8 cellular contexts compared by ENCODE assay signal in genomic region chr15:62392411-62392810, GRCh38. TPM values are rescaled to one million over a fixed set of nuclear protein-coding genes. Genes with fewer than 3 reads are reported as not detected.
DNase-seq lines count a peak whose midpoint lies in the region; ATAC-seq, FAIRE-seq and TF ChIP-seq lines count a peak whose summit lies in the region.

No MANE protein-coding gene starts in this region.

- H2BK15ac ChIP-seq in mesenchymal stem cell (ENCODE audit: low read depth, poor library complexity, severe bottlenecking) = no peak overlapping the region

- H3K4me1 ChIP-seq in mesenchymal stem cell (ENCODE audit: control insufficient read depth, insufficient read depth, low read depth, low read length) = peaks cover 9% of the 10 kb centered on the region

- H3K27me3 ChIP-seq in mesenchymal stem cell (ENCODE audit: control insufficient read depth in 1 of 2, insufficient read depth in 1 of 2, low read length in 2 of 2) = no peaks in the 10 kb centered on the region

- no peak overlapping the region for H2BK5ac ChIP-seq in mesenchymal stem cell (ENCODE audit: low read depth, low read length, poor library complexity, severe bottlenecking)

- H4K8ac ChIP-seq in mesenchymal stem cell (ENCODE audit: low read length) = peak overlapping the region; percentile 55

- H3K27ac ChIP-seq in mesenchymal stem cell (ENCODE audit: low read length, poor library complexity, severe bottlenecking) = no peak overlapping the region

- intact Hi-C loops in CD14-positive monocyte (cut with micrococcal nuclease) = no loop called here

- peak overlapping the region; percentile 34 for H4K91ac ChIP-seq in mesenchymal stem cell (ENCODE audit: low read length)

- DNase-seq in CD14-positive monocyte (ENCODE audit: low spot score) = no peak
- peak; percentile 64 for DNase-seq in M059J (ENCODE audit: low read depth)
- DNase-seq in choroid plexus epithelial cell (ENCODE audit: low read depth) = peak; percentile 38
- peak; percentile 56 for DNase-seq in mesenchymal stem cell
- no peak for DNase-seq in putamen (ENCODE audit: low spot score)
- DNase-seq in GM12892 (ENCODE audit: insufficient read length) = no peak

- peak overlapping the region; percentile 97 for H3K4me2 ChIP-seq in mesenchymal stem cell (ENCODE audit: low read length, poor library complexity, severe bottlenecking)

- H3K4me1 Mint-ChIP-seq in CD14-positive monocyte = peaks cover 25% of the 10 kb centered on the region

- TF ChIP-seq POLR2A in GM12892 (IDR thresholded peaks at IDR 0.05; ENCODE audit: low read depth, low read length) = no peak

- FAIRE-seq in GM12892 (lab: Jason Lieb, UNC) = no peak

- peak overlapping the region; percentile 99 for H3K9ac ChIP-seq in mesenchymal stem cell (ENCODE audit: low read length)

- no peak overlapping the region for H3K27ac Mint-ChIP-seq in CD14-positive monocyte

- no peak overlapping the region for H2BK120ac ChIP-seq in mesenchymal stem cell (ENCODE audit: low read depth, low read length)

- peaks cover 0 to 2% of the 10 kb centered on the region in 2 experiments for H3K36me3 ChIP-seq in mesenchymal stem cell (ENCODE audit: control insufficient read depth in 1 of 2, insufficient read depth in 2 of 2, low read depth in 1 of 2, low read length in 2 of 2)

- H3K9me3 ChIP-seq in mesenchymal stem cell (ENCODE audit: control insufficient read depth, low read length) = no peaks in the 10 kb centered on the region

- H3K9me3 Mint-ChIP-seq in CD14-positive monocyte = peaks cover 0 to 15% (median 5%) of the 10 kb centered on the region in 7 donors

- 48% methylated on average over 9 of the region's 9 CpGs for WGBS in mesenchymal stem cell

- no peak for TF ChIP-seq CTCF in CD14-positive monocyte (IDR thresholded peaks at IDR 0.05)
- TF ChIP-seq CTCF in choroid plexus epithelial cell (conservative IDR thresholded peaks at IDR 0.05; ENCODE audit: low read depth, low read length) = peak; percentile 19

- peak overlapping the region; percentile 11 to 34 for H3K18ac ChIP-seq in mesenchymal stem cell (ENCODE audit: low read depth in 1 of 2, low read length in 2 of 2)

- peaks cover 0 to 4% of the 10 kb centered on the region in 2 donors for H3K36me3 Mint-ChIP-seq in CD14-positive monocyte

- H2AFZ ChIP-seq in mesenchymal stem cell (ENCODE audit: low read depth, low read length) = no peak overlapping the region

- peak overlapping the region in 1 of 2 experiments; percentile 73 for H3K4ac ChIP-seq in mesenchymal stem cell (ENCODE audit: low read depth in 1 of 2, low read length in 2 of 2)

- ATAC-seq in GM21723 (IDR thresholded peaks at IDR 0.05; ENCODE audit: unreplicated experiment) (no peak), GM18867 (IDR thresholded peaks at IDR 0.05; ENCODE audit: unreplicated experiment) (no peak)

- peaks cover 24% of the 10 kb centered on the region for H3K79me1 ChIP-seq in mesenchymal stem cell (replicated peaks; ENCODE audit: low read length, poor library complexity, severe bottlenecking)

- H2AK5ac ChIP-seq in mesenchymal stem cell (ENCODE audit: low read length, severe bottlenecking) = no peak overlapping the region

- H3K27me3 Mint-ChIP-seq in CD14-positive monocyte (ENCODE audit: low read depth in 3 of 3) = peaks cover 35 to 41% (median 37%) of the 10 kb centered on the region in 3 donors

- no peak overlapping the region for H3K23ac ChIP-seq in mesenchymal stem cell (ENCODE audit: low read length in 2 of 2)

- H3K4me3 Mint-ChIP-seq in CD14-positive monocyte = peak overlapping the region; percentile 89 to 96

- H3K4me3 ChIP-seq in choroid plexus epithelial cell (ENCODE audit: low read depth, low read length) (peak overlapping the region; percentile 96), mesenchymal stem cell (ENCODE audit: insufficient read depth in 1 of 2, low read depth in 1 of 2, low read length in 2 of 2) (peak overlapping the region in 1 of 2 experiments; percentile 95)

- H3K14ac ChIP-seq in mesenchymal stem cell (ENCODE audit: low read length in 2 of 2) = no peak overlapping the region

- H2BK12ac ChIP-seq in mesenchymal stem cell (ENCODE audit: low read length in 2 of 2) = peak overlapping the region in 1 of 2 experiments; percentile 83

RNA-seq across cellular contexts. Expression of gene TLN2, which starts 2.1 kb away (rescaled TPM):
- polyA plus RNA-seq in CD14-positive monocyte = under 1 TPM; 0.12 to 0.22 TPM
- 7.3 and 19.2 TPM in 2 replicates for total RNA-seq in M059J (2014; rRNA removed; shearing (Covaris generic))
- polyA plus RNA-seq in mesenchymal stem cell (2013, experiment 1 of 2) = 5.9 TPM
- 6.0 TPM for polyA plus RNA-seq in mesenchymal stem cell (2013, experiment 2 of 2)
- 0.06 TPM for polyA plus RNA-seq in GM12892 (2012; ENCODE audit: missing spikeins)

Comparison
In these comparisons a context has a peak if more than half of its experiments do, and no peak if none do; other contexts are left out.
1. DNase-seq: peak in M059J (single experiment), choroid plexus epithelial cell (single experiment) and mesenchymal stem cell (single experiment); none in CD14-positive monocyte (single experiment), putamen (single experiment) and GM12892 (single experiment).